ENCODE assay signal across 19 cellular contexts in genomic region chr13:43129511-43130130, GRCh38.
"Had no signal": no experiment of that assay in that cellular context is flagged by ENCODE, and none has a peak within 500 bp of the region (broad histone marks: within the 10 kb centered on the region; RNA-seq: fewer than 3 reads in every experiment).

No MANE protein-coding gene starts in this region.

- H3K36me3 Mint-ChIP-seq: WTC11 had no signal

- H3K4me3 Mint-ChIP-seq: activated CD4-positive, alpha-beta memory T cell treated with anti-CD3 and anti-CD28 coated beads, Interleukin-2, amount 10 ng/mL, durations not matched to agents 7 days and 5 days; activated T-cell treated with anti-CD3 and anti-CD28 coated beads, Interleukin-2, amount 50 U/mL, for 24 hours; nephron progenitor cell; stimulated activated naive CD8-positive, alpha-beta T cell treated with anti-CD3 and anti-CD28 coated beads, Interleukin-15, Interleukin-2, amounts not matched to agents 100 ng/mL and 50 ng/mL, for 24 hours; WTC11 had no signal

- H3K9me3 ChIP-seq: esophagus squamous epithelium, psoas muscle, suprapubic skin had no signal

- H3K4me1 ChIP-seq: esophagus squamous epithelium, psoas muscle, suprapubic skin had no signal

- H3K9me3 Mint-ChIP-seq: activated CD4-positive, alpha-beta memory T cell treated with anti-CD3 and anti-CD28 coated beads, Interleukin-2, amount 10 ng/mL, durations not matched to agents 7 days and 5 days; activated T-cell treated with anti-CD3 and anti-CD28 coated beads, Interleukin-2, amount 50 U/mL, for 24 hours; memory B cell; nephron progenitor cell; stimulated activated naive CD8-positive, alpha-beta T cell treated with anti-CD3 and anti-CD28 coated beads, Interleukin-15, Interleukin-2, amounts not matched to agents 100 ng/mL and 50 ng/mL, for 24 hours; WTC11 had no signal

- H3K36me3 ChIP-seq: brain microvascular endothelial cell, esophagus squamous epithelium, suprapubic skin had no signal

- H3K27me3 Mint-ChIP-seq: activated T-cell treated with anti-CD3 and anti-CD28 coated beads, Interleukin-2, amount 50 U/mL, for 24 hours; stimulated activated naive CD8-positive, alpha-beta T cell treated with anti-CD3 and anti-CD28 coated beads, Interleukin-15, Interleukin-2, amounts not matched to agents 100 ng/mL and 50 ng/mL, for 24 hours had no signal

- H3K27me3 ChIP-seq: brain microvascular endothelial cell, esophagus squamous epithelium had no signal

- H3K27ac ChIP-seq: brain microvascular endothelial cell, esophagus squamous epithelium, psoas muscle, suprapubic skin had no signal

- H3K27ac Mint-ChIP-seq: activated CD4-positive, alpha-beta memory T cell treated with anti-CD3 and anti-CD28 coated beads, Interleukin-2, amount 10 ng/mL, durations not matched to agents 7 days and 5 days; activated T-cell treated with anti-CD3 and anti-CD28 coated beads, Interleukin-2, amount 50 U/mL, for 24 hours; memory B cell; nephron progenitor cell; stimulated activated naive CD8-positive, alpha-beta T cell treated with anti-CD3 and anti-CD28 coated beads, Interleukin-15, Interleukin-2, amounts not matched to agents 100 ng/mL and 50 ng/mL, for 24 hours; WTC11 had no signal

- H3K4me3 ChIP-seq: psoas muscle, suprapubic skin had no signal

- DNase-seq: activated CD4-positive, alpha-beta memory T cell treated with anti-CD3 and anti-CD28 coated beads, Interleukin-2, amount 10 ng/mL, durations not matched to agents 7 days and 5 days; activated CD4-positive, alpha-beta T cell treated with anti-CD3 and anti-CD28 coated beads for 4 hours; activated naive CD4-positive, alpha-beta T cell treated with anti-CD3 and anti-CD28 coated beads, Interleukin-2, amount 50 U/mL, for 16 hours; activated T-cell treated with anti-CD3 and anti-CD28 coated beads, Interleukin-2, amount 50 U/mL, for 24 hours; brain microvascular endothelial cell; cortex of kidney; effector CD4-positive, alpha-beta T cell; esophagus squamous epithelium; foreskin melanocyte; kidney glomerular epithelial cell; left ventricle myocardium superior; nephron progenitor cell; psoas muscle had no signal

- FAIRE-seq: endothelial cell of umbilical vein, TTC549 had no signal
